29 cellular contexts compared by ENCODE assay signal in genomic region chr1:17790383-17791054, GRCh38. TPM values are rescaled to one million over a fixed set of nuclear protein-coding genes. Genes with fewer than 3 reads are reported as not detected.
"Had no signal": no experiment of that assay in that cellular context is flagged by ENCODE, and none has a peak within 500 bp of the region (broad histone marks: within the 10 kb centered on the region; RNA-seq: fewer than 3 reads in every experiment).

No MANE protein-coding gene starts in this region.

- H3K4me1 ChIP-seq: SJCRH30 had no signal

- H3K36me3 Mint-ChIP-seq: activated naive CD4-positive, alpha-beta T cell treated with anti-CD3 and anti-CD28 coated beads, Interleukin-2, amount 50 U/mL, for 72 hours; brain; WTC11 had no signal

- H3K27ac ChIP-seq: cardiac muscle cell, RWPE1, SJCRH30 had no signal

- FAIRE-seq: astrocyte had no signal

- ATAC-seq: activated CD8-positive, alpha-beta T cell treated with anti-CD3 and anti-CD28 coated beads, Interleukin-2, amount 10 ng/mL, durations not matched to agents 7 days and 5 days; activated naive CD4-positive, alpha-beta T cell treated with anti-CD3 and anti-CD28 coated beads, Interleukin-2, amount 50 U/mL, for 72 hours; Panc1; SK-N-SH treated with all-trans-retinoic acid at 6 μM for 48 hours; WTC11 had no signal

- H3K4me3 Mint-ChIP-seq: activated CD8-positive, alpha-beta T cell treated with anti-CD3 and anti-CD28 coated beads, Interleukin-2, amount 10 ng/mL, durations not matched to agents 7 days and 5 days; brain; WTC11 had no signal

- DNase-seq: activated CD4-positive, alpha-beta T cell treated with anti-CD3 and anti-CD28 coated beads for 48 hours; activated CD4-positive, alpha-beta T cell treated with anti-CD3 and anti-CD28 coated beads, Interleukin-2, amount 50 U/mL, for 4 hours; activated CD4-positive, CD25-positive, alpha-beta regulatory T cell treated with anti-CD3 and anti-CD28 coated beads, Interleukin-2, amount 50 U/mL, for 72 hours; activated CD8-positive, alpha-beta memory T cell treated with anti-CD3 and anti-CD28 coated beads, Interleukin-2, amount 50 U/mL, for 48 hours; activated CD8-positive, alpha-beta T cell treated with anti-CD3 and anti-CD28 coated beads, Interleukin-2, amount 10 ng/mL, durations not matched to agents 7 days and 5 days; activated naive CD4-positive, alpha-beta T cell treated with Interleukin-2 at 50 U/mL for 16 hours; activated T-cell treated with anti-CD3 and anti-CD28 coated beads, Interleukin-2, amount 50 U/mL, for 1 hour; amygdala; NCI-H1048; NCI-H146; NCI-H187 treated with DMSO at 0.1 percent for 48 hours; NCI-H2081 treated with DMSO at 0.1 percent for 48 hours; NCI-H226; NCI-H526 treated with DMSO at 0.1 percent for 48 hours; Right ventricle myocardium superior; SW 1271 had no signal

- H3K9me3 Mint-ChIP-seq: activated naive CD4-positive, alpha-beta T cell treated with anti-CD3 and anti-CD28 coated beads, Interleukin-2, amount 50 U/mL, for 72 hours; WTC11 had no signal

- H3K4me1 Mint-ChIP-seq: WTC11 had no signal

- H3K27ac Mint-ChIP-seq: activated CD8-positive, alpha-beta T cell treated with anti-CD3 and anti-CD28 coated beads, Interleukin-2, amount 10 ng/mL, durations not matched to agents 7 days and 5 days; activated naive CD4-positive, alpha-beta T cell treated with anti-CD3 and anti-CD28 coated beads, Interleukin-2, amount 50 U/mL, for 72 hours; brain; WTC11 had no signal

- H3K36me3 ChIP-seq: cardiac muscle cell, SJCRH30 had no signal

- H3K9me3 ChIP-seq: SJCRH30 had no signal

- H3K4me3 ChIP-seq: cardiac muscle cell, SJCRH30 had no signal

RNA-seq across cellular contexts. Expression of gene ACTL8, which starts 35.4 kb away (rescaled TPM):
- total RNA-seq: activated CD8-positive, alpha-beta T cell treated with anti-CD3 and anti-CD28 coated beads, Interleukin-2, amount 10 ng/mL, durations not matched to agents 7 days and 5 days; cardiac muscle cell; LHCN-M2; NCI-H460; OCI-LY7; Right ventricle myocardium superior; T-helper 1 cell treated with Interleukin-12 subunit alpha and Interleukin-12 subunit beta and Interleukin-4 antibody, amounts not matched to agents 30 ng/mL and 1 ng/mL, for 36 hours had no signal
- polyA plus RNA-seq: cardiac muscle cell had no signal
